8 cellular contexts compared by ENCODE assay signal in genomic region chr3:132317229-132317948, GRCh38. TPM values are rescaled to one million over a fixed set of nuclear protein-coding genes. Genes with fewer than 3 reads are reported as not detected.
A peak's percentile ranks its signal among the peaks of the same experiment; 100 is the strongest.
DNase-seq lines count a peak whose midpoint lies in the region; ATAC-seq and TF ChIP-seq lines count a peak whose summit lies in the region.

Gene ACP3 (plus strand): TSS chr3:132317407. CDS start chr3:132317457, 50 bp downstream.

- no peaks in the 10 kb centered on the region for H3K36me3 ChIP-seq in thyroid gland

- H3K27me3 Mint-ChIP-seq in activated naive CD4-positive, alpha-beta T cell treated with anti-CD3 and anti-CD28 coated beads for 36 hours (ENCODE audit: low read depth) = peaks cover 8% of the 10 kb centered on the region

- no peaks in the 10 kb centered on the region for H3K9me3 Mint-ChIP-seq in activated naive CD4-positive, alpha-beta T cell treated with anti-CD3 and anti-CD28 coated beads for 36 hours

- intact Hi-C loops in thyroid gland (cut with DNase I) = no loop called here
- intact Hi-C loops in activated naive CD4-positive, alpha-beta T cell treated with anti-CD3 and anti-CD28 coated beads for 36 hours (cut with micrococcal nuclease) = no loop called here

- peaks cover 27 to 33% of the 10 kb centered on the region in 2 donors for H3K4me1 ChIP-seq in thyroid gland

- ATAC-seq in GM18909 (IDR thresholded peaks at IDR 0.05; ENCODE audit: poor library complexity, unreplicated experiment) = peak; percentile 83
- ATAC-seq in GM18502 (IDR thresholded peaks at IDR 0.05; ENCODE audit: poor library complexity, unreplicated experiment) = no peak

- peaks cover 3% of the 10 kb centered on the region for H3K4me1 Mint-ChIP-seq in activated naive CD4-positive, alpha-beta T cell treated with anti-CD3 and anti-CD28 coated beads for 36 hours (ENCODE audit: low read depth)

- H3K36me3 Mint-ChIP-seq in activated naive CD4-positive, alpha-beta T cell treated with anti-CD3 and anti-CD28 coated beads for 36 hours (ENCODE audit: low read depth) = no peaks in the 10 kb centered on the region

- DNase-seq in LNCaP clone FGC (ENCODE audit: low read depth) = peak; percentile 99
- DNase-seq in astrocyte of the cerebellum (ENCODE audit: low read depth) = peak; percentile 69
- peak; percentile 88 for DNase-seq in iris pigment epithelial cell (ENCODE audit: low read depth)
- DNase-seq in thyroid gland = peak; percentile 86
- DNase-seq in activated naive CD4-positive, alpha-beta T cell treated with anti-CD3 and anti-CD28 coated beads for 36 hours = no peak
- no peak for DNase-seq in NCI-H446 treated with DMSO at 0.1 percent for 48 hours (lab: John Stamatoyannopoulos, UW)

- 7 to 13% methylated on average over 6 of the region's 6 CpGs for WGBS in thyroid gland, 2 donors

- H3K4me3 ChIP-seq in LNCaP clone FGC (ENCODE audit: low read depth, low read length) = peak within 1 kb of the TSS; percentile 45
- H3K4me3 ChIP-seq in astrocyte of the cerebellum (ENCODE audit: low read depth, low read length) = no peak within 1 kb of the TSS
- H3K4me3 ChIP-seq in thyroid gland (replicated peaks in 1 of 3) = no peak within 1 kb of the TSS

- CTCF ChIA-PET in activated naive CD4-positive, alpha-beta T cell treated with anti-CD3 and anti-CD28 coated beads for 36 hours (lab: Charles Lee) = interaction anchor here (1.9 kb wide), 1 partner anchor 32 kb away, joined by 7 read pairs; no protein-coding TSS in a partner anchor

- H3K27ac ChIP-seq in thyroid gland = peak within 1 kb of the TSS; percentile 90 to 96 (median 93)

- no peaks in the 10 kb centered on the region for H3K27me3 ChIP-seq in thyroid gland

- TF ChIP-seq CTCF in LNCaP clone FGC (IDR thresholded peaks at IDR 0.05; ENCODE audit: control insufficient read depth, extremely low read depth, insufficient read depth) = no peak
- no peak for TF ChIP-seq CTCF in astrocyte of the cerebellum (IDR thresholded peaks at IDR 0.05; ENCODE audit: low read depth, low read length, missing control alignments)
- TF ChIP-seq CTCF in thyroid gland (IDR thresholded peaks at IDR 0.05) = no peak

- TF ChIP-seq POLR2A in thyroid gland (IDR thresholded peaks at IDR 0.05) = peak in 1 of 2 donors; percentile 39

- in situ Hi-C loops in astrocyte of the cerebellum (cut with HindIII; ENCODE audit: low sequenced_read_pairs) = no loop called here

- no peak within 1 kb of the TSS for H3K27ac Mint-ChIP-seq in activated naive CD4-positive, alpha-beta T cell treated with anti-CD3 and anti-CD28 coated beads for 36 hours

- H3K9me3 ChIP-seq in thyroid gland = no peaks in the 10 kb centered on the region

- no peak within 1 kb of the TSS for H3K4me3 Mint-ChIP-seq in activated naive CD4-positive, alpha-beta T cell treated with anti-CD3 and anti-CD28 coated beads for 36 hours

RNA-seq across cellular contexts. Expression of gene ACP3, which starts in this region (rescaled TPM):
- 1 to 10 TPM; 3.2 to 9.7 (median 8.0) TPM for total RNA-seq in thyroid gland
- not detected for total RNA-seq in activated naive CD4-positive, alpha-beta T cell treated with anti-CD3 and anti-CD28 coated beads for 36 hours

Comparison
In these comparisons a context has a peak if more than half of its experiments do, and no peak if none do; other contexts are left out.
1. RNA of gene ACP3 (total RNA-seq): 3.2 to 9.7 TPM in thyroid gland; not detected in activated naive CD4-positive, alpha-beta T cell treated with anti-CD3 and anti-CD28 coated beads for 36 hours; every median in the first group is over 4 times any median in the second.
2. DNase-seq: peak in LNCaP clone FGC (single experiment), astrocyte of the cerebellum (single experiment), iris pigment epithelial cell (single experiment) and thyroid gland (2 of 2); none in activated naive CD4-positive, alpha-beta T cell treated with anti-CD3 and anti-CD28 coated beads for 36 hours (single experiment) and NCI-H446 treated with DMSO at 0.1 percent for 48 hours (single experiment).